1 cellular context compared by ENCODE assay signal in the genomic region with DNA sequence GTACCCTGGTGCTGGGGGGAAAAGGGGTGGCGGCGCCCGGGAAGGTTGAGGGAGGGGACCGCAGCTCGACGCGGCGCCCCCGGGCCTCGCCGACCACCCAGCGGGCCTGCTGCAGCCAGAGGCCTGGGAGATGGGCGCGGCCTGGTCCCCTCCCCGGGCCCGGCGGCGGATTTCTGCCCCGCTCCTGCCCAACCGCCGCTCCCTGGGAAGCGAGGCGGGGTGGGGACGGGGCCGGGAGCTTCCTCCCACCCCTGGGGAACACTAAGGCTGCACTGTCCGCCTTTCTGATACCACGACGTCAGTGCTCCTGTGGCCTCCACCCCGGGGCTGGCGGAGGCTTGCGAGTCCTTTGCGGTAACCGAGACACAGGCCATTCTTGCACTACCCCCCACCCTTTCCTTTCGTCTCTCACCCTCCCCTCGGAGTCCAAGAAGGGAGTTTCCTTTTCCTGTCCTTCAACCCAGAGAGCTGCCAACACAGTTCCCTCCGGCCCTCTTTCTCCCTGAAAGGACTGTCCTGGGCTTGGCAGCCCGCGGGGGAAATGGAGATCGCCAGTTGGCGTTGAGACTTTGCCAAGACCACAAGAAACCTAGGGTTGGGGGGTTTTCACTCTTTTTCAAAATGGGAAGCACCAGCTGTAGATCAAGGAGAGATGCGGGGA.
TF ChIP-seq lines count a peak whose summit lies in the region.

No MANE protein-coding gene starts in this region.

TF ChIP-seq in HepG2, 621 proteins besides CTCF, POLR2A, EP300 and RAD21 (continued from another document and continues in another):
- TF ChIP-seq TEF (CRISPR knock-in tag; IDR thresholded peaks at IDR 0.05) (peak; percentile 49; the same call in 1 of the 2 replicates), PPARG (CRISPR knock-in tag; conservative IDR thresholded peaks at IDR 0.05) (0 out of 2 replicates have a peak, but pooled peaks have one; percentile 15), ZNF343 (CRISPR knock-in tag; IDR thresholded peaks at IDR 0.05) (no peak), TGIF2 (CRISPR knock-in tag; IDR thresholded peaks at IDR 0.05) (no peak), CSRNP1 (CRISPR knock-in tag; IDR thresholded peaks at IDR 0.05) (0 out of 2 replicates have a peak, but pooled peaks have one; percentile 11), JDP2 (CRISPR knock-in tag; IDR thresholded peaks at IDR 0.05; ENCODE audit: borderline replicate concordance) (no peak; the same call in 1 of the 2 replicates), ZFX (CRISPR knock-in tag; IDR thresholded peaks at IDR 0.05; ENCODE audit: low read depth) (peak; percentile 91), PAF1 (CRISPR knock-in tag; IDR thresholded peaks at IDR 0.05) (no peak), ZNF274 (CRISPR knock-in tag; IDR thresholded peaks at IDR 0.05) (no peak), YEATS2 (CRISPR knock-in tag; IDR thresholded peaks at IDR 0.05; ENCODE audit: borderline replicate concordance) (no peak), ZMAT3 (CRISPR knock-in tag; conservative IDR thresholded peaks at IDR 0.05) (peak; percentile 74; the same call in 1 of the 2 replicates), ZBTB38 (CRISPR knock-in tag; IDR thresholded peaks at IDR 0.05) (no peak), ZNF124 (CRISPR knock-in tag; IDR thresholded peaks at IDR 0.05) (0 out of 2 replicates have a peak, but pooled peaks have one; percentile 11), ZNF138 (CRISPR knock-in tag; IDR thresholded peaks at IDR 0.05; ENCODE audit: low read depth) (0 out of 2 replicates have a peak, but pooled peaks have one; percentile 31), EEA1 (CRISPR knock-in tag; IDR thresholded peaks at IDR 0.05; ENCODE audit: borderline replicate concordance) (no peak), ZNF263 (CRISPR knock-in tag; IDR thresholded peaks at IDR 0.05) (no peak), ZFY (CRISPR knock-in tag; IDR thresholded peaks at IDR 0.05) (peak; percentile 93), TMF1 (CRISPR knock-in tag; IDR thresholded peaks at IDR 0.05; ENCODE audit: low read depth) (peak; percentile 25; the same call in 1 of the 2 replicates), SALL2 (CRISPR knock-in tag; IDR thresholded peaks at IDR 0.05) (no peak), ZNF598 (CRISPR knock-in tag; IDR thresholded peaks at IDR 0.05; ENCODE audit: borderline replicate concordance) (no peak), RARG (CRISPR knock-in tag; IDR thresholded peaks at IDR 0.05; ENCODE audit: low read depth) (no peak), ZNF547 (CRISPR knock-in tag; IDR thresholded peaks at IDR 0.05) (0 out of 2 replicates have a peak, but pooled peaks have one; percentile 6), TCF7L2 (IDR thresholded peaks at IDR 0.05; ENCODE audit: low read depth, low read length) (no peak), MEF2D (CRISPR knock-in tag; IDR thresholded peaks at IDR 0.05) (no peak), ARID4A (CRISPR knock-in tag; IDR thresholded peaks at IDR 0.05; ENCODE audit: borderline replicate concordance) (no peak; the same call in 1 of the 2 replicates), ATF7-NPFF (CRISPR knock-in tag; IDR thresholded peaks at IDR 0.05; ENCODE audit: low read depth) (no peak), ZNF564 (CRISPR knock-in tag; IDR thresholded peaks at IDR 0.05) (peak; percentile 68; the same call in 1 of the 2 replicates), RCOR2 (CRISPR knock-in tag; IDR thresholded peaks at IDR 0.05) (no peak), KLF6 (CRISPR knock-in tag; IDR thresholded peaks at IDR 0.05) (0 out of 2 replicates have a peak, but pooled peaks have one; percentile 16), PHF8 (CRISPR knock-in tag; IDR thresholded peaks at IDR 0.05) (peak; percentile 84), ZNF879 (CRISPR knock-in tag; IDR thresholded peaks at IDR 0.05) (no peak), NKX3-1 (CRISPR knock-in tag; IDR thresholded peaks at IDR 0.05) (0 out of 2 replicates have a peak, but pooled peaks have one; percentile 28), PATZ1 (CRISPR knock-in tag; IDR thresholded peaks at IDR 0.05) (0 out of 2 replicates have a peak, but pooled peaks have one; percentile 9), GFI1 (CRISPR knock-in tag; IDR thresholded peaks at IDR 0.05; ENCODE audit: borderline replicate concordance) (no peak), TBL1XR1 (IDR thresholded peaks at IDR 0.05; ENCODE audit: borderline replicate concordance, low read length, partially characterized antibody) (no peak), ZNF484 (CRISPR knock-in tag; IDR thresholded peaks at IDR 0.05; ENCODE audit: borderline replicate concordance, low read depth) (no peak), NFATC3 (CRISPR knock-in tag; IDR thresholded peaks at IDR 0.05) (no peak), PCBP1 (IDR thresholded peaks at IDR 0.05; ENCODE audit: borderline replicate concordance, low read depth, low read length) (0 out of 2 replicates have a peak, but pooled peaks have one; percentile 24)
- TF ChIP-seq, protein P1, sequence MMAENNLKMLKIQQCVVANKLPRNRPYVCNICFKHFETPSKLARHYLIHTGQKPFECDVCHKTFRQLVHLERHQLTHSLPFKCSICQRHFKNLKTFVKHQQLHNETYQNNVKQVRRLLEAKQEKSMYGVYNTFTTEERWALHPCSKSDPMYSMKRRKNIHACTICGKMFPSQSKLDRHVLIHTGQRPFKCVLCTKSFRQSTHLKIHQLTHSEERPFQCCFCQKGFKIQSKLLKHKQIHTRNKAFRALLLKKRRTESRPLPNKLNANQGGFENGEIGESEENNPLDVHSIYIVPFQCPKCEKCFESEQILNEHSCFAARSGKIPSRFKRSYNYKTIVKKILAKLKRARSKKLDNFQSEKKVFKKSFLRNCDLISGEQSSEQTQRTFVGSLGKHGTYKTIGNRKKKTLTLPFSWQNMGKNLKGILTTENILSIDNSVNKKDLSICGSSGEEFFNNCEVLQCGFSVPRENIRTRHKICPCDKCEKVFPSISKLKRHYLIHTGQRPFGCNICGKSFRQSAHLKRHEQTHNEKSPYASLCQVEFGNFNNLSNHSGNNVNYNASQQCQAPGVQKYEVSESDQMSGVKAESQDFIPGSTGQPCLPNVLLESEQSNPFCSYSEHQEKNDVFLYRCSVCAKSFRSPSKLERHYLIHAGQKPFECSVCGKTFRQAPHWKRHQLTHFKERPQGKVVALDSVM (CRISPR knock-in tag; IDR thresholded peaks at IDR 0.05) = peak; percentile 84
- TF ChIP-seq, protein P2, sequence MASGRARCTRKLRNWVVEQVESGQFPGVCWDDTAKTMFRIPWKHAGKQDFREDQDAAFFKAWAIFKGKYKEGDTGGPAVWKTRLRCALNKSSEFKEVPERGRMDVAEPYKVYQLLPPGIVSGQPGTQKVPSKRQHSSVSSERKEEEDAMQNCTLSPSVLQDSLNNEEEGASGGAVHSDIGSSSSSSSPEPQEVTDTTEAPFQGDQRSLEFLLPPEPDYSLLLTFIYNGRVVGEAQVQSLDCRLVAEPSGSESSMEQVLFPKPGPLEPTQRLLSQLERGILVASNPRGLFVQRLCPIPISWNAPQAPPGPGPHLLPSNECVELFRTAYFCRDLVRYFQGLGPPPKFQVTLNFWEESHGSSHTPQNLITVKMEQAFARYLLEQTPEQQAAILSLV (CRISPR knock-in tag; IDR thresholded peaks at IDR 0.05; ENCODE audit: borderline replicate concordance) = 0 out of 2 replicates have a peak, but pooled peaks have one; percentile 29
- TF ChIP-seq, protein P3, sequence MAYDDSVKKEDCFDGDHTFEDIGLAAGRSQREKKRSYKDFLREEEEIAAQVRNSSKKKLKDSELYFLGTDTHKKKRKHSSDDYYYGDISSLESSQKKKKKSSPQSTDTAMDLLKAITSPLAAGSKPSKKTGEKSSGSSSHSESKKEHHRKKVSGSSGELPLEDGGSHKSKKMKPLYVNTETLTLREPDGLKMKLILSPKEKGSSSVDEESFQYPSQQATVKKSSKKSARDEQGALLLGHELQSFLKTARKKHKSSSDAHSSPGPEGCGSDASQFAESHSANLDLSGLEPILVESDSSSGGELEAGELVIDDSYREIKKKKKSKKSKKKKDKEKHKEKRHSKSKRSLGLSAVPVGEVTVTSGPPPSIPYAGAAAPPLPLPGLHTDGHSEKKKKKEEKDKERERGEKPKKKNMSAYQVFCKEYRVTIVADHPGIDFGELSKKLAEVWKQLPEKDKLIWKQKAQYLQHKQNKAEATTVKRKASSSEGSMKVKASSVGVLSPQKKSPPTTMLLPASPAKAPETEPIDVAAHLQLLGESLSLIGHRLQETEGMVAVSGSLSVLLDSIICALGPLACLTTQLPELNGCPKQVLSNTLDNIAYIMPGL (CRISPR knock-in tag; IDR thresholded peaks at IDR 0.05; ENCODE audit: borderline replicate concordance in 1 of 2, low read depth in 1 of 2) = peak in 1 of 2 experiments; percentile 94; a peak in 2 of 4 replicates
- TF ChIP-seq, protein P4, sequence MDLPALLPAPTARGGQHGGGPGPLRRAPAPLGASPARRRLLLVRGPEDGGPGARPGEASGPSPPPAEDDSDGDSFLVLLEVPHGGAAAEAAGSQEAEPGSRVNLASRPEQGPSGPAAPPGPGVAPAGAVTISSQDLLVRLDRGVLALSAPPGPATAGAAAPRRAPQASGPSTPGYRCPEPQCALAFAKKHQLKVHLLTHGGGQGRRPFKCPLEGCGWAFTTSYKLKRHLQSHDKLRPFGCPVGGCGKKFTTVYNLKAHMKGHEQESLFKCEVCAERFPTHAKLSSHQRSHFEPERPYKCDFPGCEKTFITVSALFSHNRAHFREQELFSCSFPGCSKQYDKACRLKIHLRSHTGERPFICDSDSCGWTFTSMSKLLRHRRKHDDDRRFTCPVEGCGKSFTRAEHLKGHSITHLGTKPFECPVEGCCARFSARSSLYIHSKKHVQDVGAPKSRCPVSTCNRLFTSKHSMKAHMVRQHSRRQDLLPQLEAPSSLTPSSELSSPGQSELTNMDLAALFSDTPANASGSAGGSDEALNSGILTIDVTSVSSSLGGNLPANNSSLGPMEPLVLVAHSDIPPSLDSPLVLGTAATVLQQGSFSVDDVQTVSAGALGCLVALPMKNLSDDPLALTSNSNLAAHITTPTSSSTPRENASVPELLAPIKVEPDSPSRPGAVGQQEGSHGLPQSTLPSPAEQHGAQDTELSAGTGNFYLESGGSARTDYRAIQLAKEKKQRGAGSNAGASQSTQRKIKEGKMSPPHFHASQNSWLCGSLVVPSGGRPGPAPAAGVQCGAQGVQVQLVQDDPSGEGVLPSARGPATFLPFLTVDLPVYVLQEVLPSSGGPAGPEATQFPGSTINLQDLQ (CRISPR knock-in tag; IDR thresholded peaks at IDR 0.05) = no peak
